In genomic region chr9:136545065-136545965, GRCh38 we compare ENCODE assay signal across 8 cellular contexts. TPM values are rescaled to one million over a fixed set of nuclear protein-coding genes. Genes with fewer than 3 reads are reported as not detected.
A peak's percentile ranks its signal among the peaks of the same experiment; 100 is the strongest.
DNase-seq lines count a peak whose midpoint lies in the region; ATAC-seq and TF ChIP-seq lines count a peak whose summit lies in the region.

No MANE protein-coding gene starts in this region.

- peaks cover 13% of the 10 kb centered on the region for H3K79me2 ChIP-seq in ACC112 (ENCODE audit: control insufficient read depth, insufficient read depth, low read length, unreplicated experiment)

- 0 to 1% methylated on average over 72 to 114 of the region's 114 CpGs for WGBS in aorta, 2 donors

- H3K4me3 ChIP-seq in ACC112 (ENCODE audit: low read depth, low read length): peak overlapping the region; percentile 95
- peak overlapping the region; percentile 84 to 87 for H3K4me3 ChIP-seq in aorta (ENCODE audit: low read length in 2 of 2)

- no peaks in the 10 kb centered on the region for H3K36me3 ChIP-seq in ACC112 (ENCODE audit: insufficient read depth, low read length)
- H3K36me3 ChIP-seq in aorta (ENCODE audit: control insufficient read depth in 1 of 2, insufficient read depth in 2 of 2, low read length in 1 of 2): no peaks in the 10 kb centered on the region

- intact Hi-C loops in aorta (cut with DNase I): loop anchor here in 1 of 2 donors (5.0 kb wide), 1 partner anchor 62 kb away; no protein-coding TSS in a partner anchor

- no peaks in the 10 kb centered on the region for H3K9me3 Mint-ChIP-seq in activated CD4-positive, alpha-beta memory T cell treated with anti-CD3 and anti-CD28 coated beads, Interleukin-2, amount 10 ng/mL, durations not matched to agents 7 days and 5 days
- H3K9me3 Mint-ChIP-seq in endothelial cell (ENCODE audit: unreplicated experiment): no peaks in the 10 kb centered on the region
- no peaks in the 10 kb centered on the region for H3K9me3 Mint-ChIP-seq in neural crest cell

- DNase-seq in HT-29 (ENCODE audit: low spot score) (peak; percentile 28), endothelial cell (ENCODE audit: low spot score) (no peak), neural crest cell (ENCODE audit: low read depth, low spot score) (no peak), aorta (peak in 1 of 2 donors; percentile 85), DMS153 (lab: John Stamatoyannopoulos, UW) (no peak)
- DNase-seq in activated CD4-positive, alpha-beta memory T cell treated with anti-CD3 and anti-CD28 coated beads, Interleukin-2, amount 10 ng/mL, durations not matched to agents 7 days and 5 days: peak; percentile 76

- peaks cover 20% of the 10 kb centered on the region for H3K36me3 Mint-ChIP-seq in activated CD4-positive, alpha-beta memory T cell treated with anti-CD3 and anti-CD28 coated beads, Interleukin-2, amount 10 ng/mL, durations not matched to agents 7 days and 5 days (ENCODE audit: low read depth)
- peaks cover 18% of the 10 kb centered on the region for H3K36me3 Mint-ChIP-seq in endothelial cell (ENCODE audit: low read depth, unreplicated experiment)
- H3K36me3 Mint-ChIP-seq in neural crest cell (ENCODE audit: low read depth): no peaks in the 10 kb centered on the region

- POLR2A ChIA-PET in activated CD4-positive, alpha-beta memory T cell treated with anti-CD3 and anti-CD28 coated beads, Interleukin-2, amount 10 ng/mL, durations not matched to agents 7 days and 5 days (lab: Charles Lee): interaction anchor here (1.2 to 4.8 kb wide), 2 partner anchors 10 to 12 kb away, joined by 3 to 32 read pairs; no protein-coding TSS in a partner anchor

- no peaks in the 10 kb centered on the region for H3K27me3 Mint-ChIP-seq in activated CD4-positive, alpha-beta memory T cell treated with anti-CD3 and anti-CD28 coated beads, Interleukin-2, amount 10 ng/mL, durations not matched to agents 7 days and 5 days
- H3K27me3 Mint-ChIP-seq in endothelial cell (ENCODE audit: unreplicated experiment): peaks cover 7% of the 10 kb centered on the region
- no peaks in the 10 kb centered on the region for H3K27me3 Mint-ChIP-seq in neural crest cell (ENCODE audit: low read depth)

- peak overlapping the region; percentile 66 for H2AFZ ChIP-seq in ACC112 (ENCODE audit: low read length, unreplicated experiment)

- no peak overlapping the region; the same call in 1 of the 2 replicates for H3K27ac ChIP-seq in ACC112 (ENCODE audit: low read depth, low read length)
- no peak overlapping the region for H3K27ac ChIP-seq in aorta (ENCODE audit: low read depth in 1 of 2, low read length in 2 of 2)

- H3K4me3 Mint-ChIP-seq in activated CD4-positive, alpha-beta memory T cell treated with anti-CD3 and anti-CD28 coated beads, Interleukin-2, amount 10 ng/mL, durations not matched to agents 7 days and 5 days: peak overlapping the region; percentile 86
- H3K4me3 Mint-ChIP-seq in endothelial cell (ENCODE audit: unreplicated experiment) (peak overlapping the region; percentile 96), neural crest cell (peak overlapping the region; percentile 96)

- peaks cover 49% of the 10 kb centered on the region for H3K4me1 Mint-ChIP-seq in activated CD4-positive, alpha-beta memory T cell treated with anti-CD3 and anti-CD28 coated beads, Interleukin-2, amount 10 ng/mL, durations not matched to agents 7 days and 5 days
- H3K4me1 Mint-ChIP-seq in endothelial cell (ENCODE audit: unreplicated experiment): peaks cover 46% of the 10 kb centered on the region
- peaks cover 38% of the 10 kb centered on the region for H3K4me1 Mint-ChIP-seq in neural crest cell

- TF ChIP-seq CTCF in endothelial cell (IDR thresholded peaks at IDR 0.05; ENCODE audit: unreplicated experiment): no peak
- no peak for TF ChIP-seq CTCF in neural crest cell (conservative IDR thresholded peaks at IDR 0.05)

- H3K27me3 ChIP-seq in ACC112 (ENCODE audit: insufficient read depth, low read length) (no peaks in the 10 kb centered on the region), aorta (ENCODE audit: control insufficient read depth in 1 of 2, insufficient read depth in 2 of 2, low read length in 1 of 2) (no peaks in the 10 kb centered on the region)

- CTCF ChIA-PET in activated CD4-positive, alpha-beta memory T cell treated with anti-CD3 and anti-CD28 coated beads, Interleukin-2, amount 10 ng/mL, durations not matched to agents 7 days and 5 days (lab: Charles Lee): no interaction called here

- H3K9me3 ChIP-seq in aorta (ENCODE audit: control insufficient read depth, low read length): no peaks in the 10 kb centered on the region

- ATAC-seq in GM19455 (IDR thresholded peaks at IDR 0.05; ENCODE audit: unreplicated experiment) (peak; percentile 25), aorta (ENCODE audit: low FRiP score) (no peak)

- H3K4me1 ChIP-seq in ACC112 (ENCODE audit: control insufficient read depth, insufficient read depth, low read length, unreplicated experiment) (peaks cover 11% of the 10 kb centered on the region), aorta (ENCODE audit: control insufficient read depth in 1 of 2, insufficient read depth in 2 of 2, low read length in 2 of 2) (no peaks in the 10 kb centered on the region)

- peak overlapping the region; percentile 71 for H3K27ac Mint-ChIP-seq in activated CD4-positive, alpha-beta memory T cell treated with anti-CD3 and anti-CD28 coated beads, Interleukin-2, amount 10 ng/mL, durations not matched to agents 7 days and 5 days
- H3K27ac Mint-ChIP-seq in endothelial cell (ENCODE audit: unreplicated experiment) (no peak overlapping the region), neural crest cell (ENCODE audit: unreplicated experiment) (no peak overlapping the region)

RNA-seq across cellular contexts. Expression of gene NOTCH1, which starts 0.5 kb away (rescaled TPM):
- total RNA-seq in HT-29 (2014; rRNA removed; shearing (Covaris generic)): 39.8 and 57.7 TPM in 2 replicates
- 10 to 100 TPM; 58.8 to 59.8 TPM for total RNA-seq in activated CD4-positive, alpha-beta memory T cell treated with anti-CD3 and anti-CD28 coated beads, Interleukin-2, amount 10 ng/mL, durations not matched to agents 7 days and 5 days
- total RNA-seq in endothelial cell (ENCODE audit: unreplicated experiment): 312 TPM
- 99.0 and 99.7 TPM in 2 replicates for total RNA-seq in neural crest cell
- total RNA-seq in aorta: 10 to 100 TPM; 47.4 to 81.6 TPM
- 1 to 10 TPM; 3.1 to 8.5 TPM for polyA plus RNA-seq in aorta

Comparison
In these comparisons a context has a peak if more than half of its experiments do, and no peak if none do; other contexts are left out.
1. DNase-seq: peak in HT-29 (single experiment) and activated CD4-positive, alpha-beta memory T cell treated with anti-CD3 and anti-CD28 coated beads, Interleukin-2, amount 10 ng/mL, durations not matched to agents 7 days and 5 days (single experiment); none in endothelial cell (single experiment), neural crest cell (single experiment) and DMS153 (single experiment).
2. Peak in every context shown above with its lines, with median percentiles within 50 percentile points of each other: H3K4me3 Mint-ChIP-seq.